32 cellular contexts compared by ENCODE assay signal in the genomic region with DNA sequence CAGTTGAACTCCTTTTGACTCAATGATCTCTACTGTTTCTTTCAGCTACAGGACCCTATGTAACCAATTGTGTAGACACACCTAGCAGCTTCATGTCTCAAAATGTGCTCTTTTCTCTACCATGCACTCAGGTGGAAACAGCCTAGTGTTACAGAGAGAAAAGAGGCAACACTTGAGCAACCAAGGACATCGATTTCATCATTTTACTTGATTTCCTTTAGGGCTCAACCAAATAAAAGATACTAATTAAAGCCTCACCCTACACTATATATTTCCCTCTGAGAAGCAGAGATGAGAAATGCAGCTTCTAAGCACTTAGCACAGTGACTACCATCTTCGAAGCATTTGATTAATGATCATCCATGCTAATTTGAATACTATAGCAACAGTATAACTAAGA. TPM values are rescaled to one million over a fixed set of nuclear protein-coding genes. Genes with fewer than 3 reads are reported as not detected.
"Had no signal": no experiment of that assay in that cellular context is flagged by ENCODE, and none has a peak within 500 bp of the region (broad histone marks: within the 10 kb centered on the region; RNA-seq: fewer than 3 reads in every experiment).

No MANE protein-coding gene starts in this region.

- DNase-seq: activated CD4-positive, alpha-beta memory T cell treated with anti-CD3 and anti-CD28 coated beads, Interleukin-2, amount 10 ng/mL, durations not matched to agents 7 days and 5 days; activated CD4-positive, alpha-beta T cell treated with anti-CD3 and anti-CD28 coated beads for 1 hour; activated CD4-positive, alpha-beta T cell treated with anti-CD3 and anti-CD28 coated beads for 48 hours; activated CD4-positive, CD25-positive, alpha-beta regulatory T cell; activated CD8-positive, alpha-beta memory T cell treated with anti-CD3 and anti-CD28 coated beads for 24 hours; activated CD8-positive, alpha-beta memory T cell treated with anti-CD3 and anti-CD28 coated beads, Interleukin-2, amount 10 ng/mL, durations not matched to agents 7 days and 5 days; activated CD8-positive, alpha-beta memory T cell treated with anti-CD3 and anti-CD28 coated beads, Interleukin-2, amount 50 U/mL, for 48 hours; activated effector memory CD4-positive, alpha-beta T cell treated with Interleukin-2 at 50 U/mL for 16 hours; activated naive CD4-positive, alpha-beta T cell treated with anti-CD3 and anti-CD28 coated beads, Interleukin-2, amount 10 ng/mL, durations not matched to agents 7 days and 5 days; activated naive CD8-positive, alpha-beta T cell treated with anti-CD3 and anti-CD28 coated beads, Interleukin-2, amount 50 U/mL, for 24 hours; activated T-cell treated with anti-CD3 and anti-CD28 coated beads, Interleukin-2, amount 50 U/mL, for 48 hours; anterior cingulate cortex; caudate nucleus; cerebellar nuclear complex; NCI-H1048; NCI-H1105 treated with DMSO at 0.1 percent for 48 hours; NCI-H1436 treated with DMSO at 0.1 percent for 48 hours; NCI-H1694 treated with DMSO at 0.1 percent for 48 hours; NCI-H2029; NCI-H2171 treated with DMSO at 0.1 percent for 48 hours; NCI-H2227 treated with DMSO at 0.1 percent for 48 hours; NCI-H446; NCI-H510A treated with DMSO at 0.1 percent for 48 hours; NCI-H69; NCI-H82; PC-9; SIG-M5; T1000; WERI-Rb-1 had no signal

- H3K27ac ChIP-seq: PC-9, RWPE1, WERI-Rb-1 had no signal

- H2AFZ ChIP-seq: PC-9 had no signal

- H3K4me2 ChIP-seq: PC-9 had no signal

- H3K36me3 ChIP-seq: WERI-Rb-1 had no signal

- H3K4me3 ChIP-seq: PC-9 had no signal

- ATAC-seq: activated CD8-positive, alpha-beta memory T cell treated with anti-CD3 and anti-CD28 coated beads, Interleukin-2, amount 10 ng/mL, durations not matched to agents 7 days and 5 days; activated naive CD8-positive, alpha-beta T cell treated with anti-CD3 and anti-CD28 coated beads, Interleukin-2, amount 50 U/mL, for 24 hours; Right ventricle myocardium inferior had no signal

RNA-seq across cellular contexts. Expression of gene PTGER3, which starts 55.1 kb away (rescaled TPM):
- total RNA-seq: MCF 10A had no signal
